18 cellular contexts compared by ENCODE assay signal in genomic region chr17:66351701-66352100, GRCh38. TPM values are rescaled to one million over a fixed set of nuclear protein-coding genes. Genes with fewer than 3 reads are reported as not detected.
DNase-seq lines count a peak whose midpoint lies in the region; ATAC-seq and TF ChIP-seq lines count a peak whose summit lies in the region.
"Had no signal": no experiment of that assay in that cellular context is flagged by ENCODE, and none has a peak within 500 bp of the region (broad histone marks: within the 10 kb centered on the region; RNA-seq: fewer than 3 reads in every experiment).

No MANE protein-coding gene starts in this region.

- peaks cover 6% of the 10 kb centered on the region for H3K36me3 Mint-ChIP-seq in activated naive CD4-positive, alpha-beta T cell treated with anti-CD3 and anti-CD28 coated beads, Interleukin-2, amount 50 U/mL, for 24 hours
- peaks cover 5% of the 10 kb centered on the region for H3K36me3 Mint-ChIP-seq in activated T-helper 17 cell treated with anti-CD3 and anti-CD28 coated beads, Interleukin-2, amount 50 U/mL, for 72 hours (ENCODE audit: low read depth)

- peak overlapping the region in 1 of 2 experiments; percentile 2 for H3K4ac ChIP-seq in mesenchymal stem cell (ENCODE audit: low read depth in 1 of 2, low read length in 2 of 2)

- no peak overlapping the region for H2AK5ac ChIP-seq in mesenchymal stem cell (ENCODE audit: low read length, severe bottlenecking)

- no peak overlapping the region for H3K23ac ChIP-seq in mesenchymal stem cell (ENCODE audit: low read length in 2 of 2)

- H3K27me3 Mint-ChIP-seq in activated naive CD4-positive, alpha-beta T cell treated with anti-CD3 and anti-CD28 coated beads, Interleukin-2, amount 50 U/mL, for 24 hours: no peaks in the 10 kb centered on the region
- H3K27me3 Mint-ChIP-seq in activated T-helper 17 cell treated with anti-CD3 and anti-CD28 coated beads, Interleukin-2, amount 50 U/mL, for 72 hours: no peaks in the 10 kb centered on the region

- H3K9me3 ChIP-seq in mesenchymal stem cell (ENCODE audit: control insufficient read depth, low read length) (no peaks in the 10 kb centered on the region), transverse colon (no peaks in the 10 kb centered on the region), left ventricle myocardium inferior (replicated peaks) (no peaks in the 10 kb centered on the region)

- no peak overlapping the region for H2AFZ ChIP-seq in mesenchymal stem cell (ENCODE audit: low read depth, low read length)

- no peak for ATAC-seq in activated T-helper 17 cell treated with anti-CD3 and anti-CD28 coated beads, Interleukin-2, amount 50 U/mL, for 72 hours (replicated peaks)
- ATAC-seq in GM18511 (IDR thresholded peaks at IDR 0.05; ENCODE audit: unreplicated experiment): no peak
- ATAC-seq: GM12878 had no signal

- H3K4me3 Mint-ChIP-seq in activated naive CD4-positive, alpha-beta T cell treated with anti-CD3 and anti-CD28 coated beads, Interleukin-2, amount 50 U/mL, for 24 hours: no peak overlapping the region
- H3K4me3 Mint-ChIP-seq in activated T-helper 17 cell treated with anti-CD3 and anti-CD28 coated beads, Interleukin-2, amount 50 U/mL, for 72 hours: no peak overlapping the region
- H3K4me3 Mint-ChIP-seq: B cell had no signal

- no peak overlapping the region for H3K27ac ChIP-seq in mesenchymal stem cell (ENCODE audit: low read length, poor library complexity, severe bottlenecking)
- H3K27ac ChIP-seq in transverse colon: peak overlapping the region; percentile 68 to 82 (median 74)
- no peak overlapping the region for H3K27ac ChIP-seq in left ventricle myocardium inferior (replicated peaks)

- no peak overlapping the region for H3K4me3 ChIP-seq in mesenchymal stem cell (ENCODE audit: insufficient read depth in 1 of 2, low read depth in 1 of 2, low read length in 2 of 2)
- H3K4me3 ChIP-seq in transverse colon: no peak overlapping the region
- no peak overlapping the region for H3K4me3 ChIP-seq in left ventricle myocardium inferior
- H3K4me3 ChIP-seq: GM12878 had no signal

- H3K36me3 ChIP-seq in mesenchymal stem cell (ENCODE audit: control insufficient read depth in 1 of 2, insufficient read depth in 2 of 2, low read depth in 1 of 2, low read length in 2 of 2) (no peaks in the 10 kb centered on the region), transverse colon (no peaks in the 10 kb centered on the region), left ventricle myocardium inferior (no peaks in the 10 kb centered on the region)

- H3K9ac ChIP-seq in mesenchymal stem cell (ENCODE audit: low read length): no peak overlapping the region

- intact Hi-C loops in transverse colon (cut with DNase I; ENCODE audit: low total_unique reads) (no loop called here), left ventricle myocardium inferior (cut with micrococcal nuclease) (no loop called here)

- no peak for TF ChIP-seq EP300 in transverse colon (IDR thresholded peaks at IDR 0.05; ENCODE audit: low read depth)

- TF ChIP-seq CTCF in transverse colon (IDR thresholded peaks at IDR 0.05): no peak
- TF ChIP-seq CTCF in left ventricle myocardium inferior (IDR thresholded peaks at IDR 0.05; ENCODE audit: borderline replicate concordance): no peak

- no peak overlapping the region for H3K4me2 ChIP-seq in mesenchymal stem cell (ENCODE audit: low read length, poor library complexity, severe bottlenecking)

- 95% methylated on average over 6 of the region's 6 CpGs for WGBS in mesenchymal stem cell
- WGBS in transverse colon (ENCODE audit: low coverage in 1 of 2), 2 donors: 40 to 73% methylated on average over 1 to 6 of the region's 6 CpGs

- H3K4me1 ChIP-seq in mesenchymal stem cell (ENCODE audit: control insufficient read depth, insufficient read depth, low read depth, low read length): peaks cover 20% of the 10 kb centered on the region
- peaks cover 7 to 71% (median 51%) of the 10 kb centered on the region in 4 donors for H3K4me1 ChIP-seq in transverse colon
- H3K4me1 ChIP-seq in left ventricle myocardium inferior: peaks cover 25% of the 10 kb centered on the region

- no peak overlapping the region for H2BK15ac ChIP-seq in mesenchymal stem cell (ENCODE audit: low read depth, poor library complexity, severe bottlenecking)

- H2BK5ac ChIP-seq in mesenchymal stem cell (ENCODE audit: low read depth, low read length, poor library complexity, severe bottlenecking): no peak overlapping the region

- H4K8ac ChIP-seq in mesenchymal stem cell (ENCODE audit: low read length): peak overlapping the region; percentile 29

- peak overlapping the region; percentile 35 for H3K27ac Mint-ChIP-seq in activated naive CD4-positive, alpha-beta T cell treated with anti-CD3 and anti-CD28 coated beads, Interleukin-2, amount 50 U/mL, for 24 hours
- peak overlapping the region; percentile 3 for H3K27ac Mint-ChIP-seq in activated T-helper 17 cell treated with anti-CD3 and anti-CD28 coated beads, Interleukin-2, amount 50 U/mL, for 72 hours
- H3K27ac Mint-ChIP-seq: B cell had no signal

- peaks cover 15% of the 10 kb centered on the region for H3K79me1 ChIP-seq in mesenchymal stem cell (replicated peaks; ENCODE audit: low read length, poor library complexity, severe bottlenecking)

- no peak overlapping the region for H4K91ac ChIP-seq in mesenchymal stem cell (ENCODE audit: low read length)

- no peak overlapping the region for H3K18ac ChIP-seq in mesenchymal stem cell (ENCODE audit: low read depth in 1 of 2, low read length in 2 of 2)

- no peaks in the 10 kb centered on the region for H3K27me3 ChIP-seq in mesenchymal stem cell (ENCODE audit: control insufficient read depth in 1 of 2, insufficient read depth in 1 of 2, low read length in 2 of 2)
- no peaks in the 10 kb centered on the region for H3K27me3 ChIP-seq in transverse colon
- no peaks in the 10 kb centered on the region for H3K27me3 ChIP-seq in left ventricle myocardium inferior (ENCODE audit: low read depth)

- H2BK12ac ChIP-seq in mesenchymal stem cell (ENCODE audit: low read length in 2 of 2): no peak overlapping the region

- in situ Hi-C loops in transverse colon (cut with MboI; ENCODE audit: low pct_ligation_motif_present in 1 of 4, low pct_unique_long_range_greater_than_20kb in 1 of 4, low sequenced_read_pairs in 3 of 4): no loop called here

- H3K4me1 Mint-ChIP-seq in activated naive CD4-positive, alpha-beta T cell treated with anti-CD3 and anti-CD28 coated beads, Interleukin-2, amount 50 U/mL, for 24 hours: peaks cover 82% of the 10 kb centered on the region
- H3K4me1 Mint-ChIP-seq in activated T-helper 17 cell treated with anti-CD3 and anti-CD28 coated beads, Interleukin-2, amount 50 U/mL, for 72 hours: peaks cover 47% of the 10 kb centered on the region
- H3K4me1 Mint-ChIP-seq: B cell had no signal

- no peak overlapping the region for H2BK120ac ChIP-seq in mesenchymal stem cell (ENCODE audit: low read depth, low read length)

- no peak for TF ChIP-seq POLR2A in transverse colon (IDR thresholded peaks at IDR 0.05)

- no peak for DNase-seq in activated naive CD4-positive, alpha-beta T cell treated with Interleukin-2 at 50 U/mL for 16 hours
- DNase-seq in mesenchymal stem cell: no peak
- DNase-seq in transverse colon: no peak
- no peak for DNase-seq in dedifferentiated amniotic fluid mesenchymal stem cell (ENCODE audit: extremely low spot score)
- no peak for DNase-seq in left ventricle myocardium inferior
- DNase-seq: COR-L47, H7, Karpas-422, NCI-H1417 treated with DMSO at 0.1 percent for 48 hours, NCI-H187 treated with DMSO at 0.1 percent for 48 hours, NCI-H2227 treated with DMSO at 0.1 percent for 48 hours, NCI-H524, NCI-H82 had no signal

- no peaks in the 10 kb centered on the region for H3K9me3 Mint-ChIP-seq in activated naive CD4-positive, alpha-beta T cell treated with anti-CD3 and anti-CD28 coated beads, Interleukin-2, amount 50 U/mL, for 24 hours
- no peaks in the 10 kb centered on the region for H3K9me3 Mint-ChIP-seq in activated T-helper 17 cell treated with anti-CD3 and anti-CD28 coated beads, Interleukin-2, amount 50 U/mL, for 72 hours

- H3K14ac ChIP-seq in mesenchymal stem cell (ENCODE audit: low read length in 2 of 2): no peak overlapping the region

RNA-seq across cellular contexts. Expression of gene PRKCA, which starts 49.3 kb away (rescaled TPM):
- 10 to 100 TPM; 58.2 to 86.0 TPM for total RNA-seq in activated T-helper 17 cell treated with anti-CD3 and anti-CD28 coated beads, Interleukin-2, amount 50 U/mL, for 72 hours
- polyA plus RNA-seq in mesenchymal stem cell (2013, experiment 1 of 2): 21.2 TPM
- polyA plus RNA-seq in mesenchymal stem cell (2013, experiment 2 of 2): 20.4 TPM
- total RNA-seq in transverse colon (10 to 100 TPM; 16.1 to 49.7 (median 31.7) TPM), left ventricle myocardium inferior (5.6 TPM)

Comparison
In these comparisons a context has a peak if more than half of its experiments do, and no peak if none do; other contexts are left out.
1. H3K27ac ChIP-seq: peak in transverse colon (4 of 4); none in mesenchymal stem cell (single experiment) and left ventricle myocardium inferior (single experiment).